In the genomic region with DNA sequence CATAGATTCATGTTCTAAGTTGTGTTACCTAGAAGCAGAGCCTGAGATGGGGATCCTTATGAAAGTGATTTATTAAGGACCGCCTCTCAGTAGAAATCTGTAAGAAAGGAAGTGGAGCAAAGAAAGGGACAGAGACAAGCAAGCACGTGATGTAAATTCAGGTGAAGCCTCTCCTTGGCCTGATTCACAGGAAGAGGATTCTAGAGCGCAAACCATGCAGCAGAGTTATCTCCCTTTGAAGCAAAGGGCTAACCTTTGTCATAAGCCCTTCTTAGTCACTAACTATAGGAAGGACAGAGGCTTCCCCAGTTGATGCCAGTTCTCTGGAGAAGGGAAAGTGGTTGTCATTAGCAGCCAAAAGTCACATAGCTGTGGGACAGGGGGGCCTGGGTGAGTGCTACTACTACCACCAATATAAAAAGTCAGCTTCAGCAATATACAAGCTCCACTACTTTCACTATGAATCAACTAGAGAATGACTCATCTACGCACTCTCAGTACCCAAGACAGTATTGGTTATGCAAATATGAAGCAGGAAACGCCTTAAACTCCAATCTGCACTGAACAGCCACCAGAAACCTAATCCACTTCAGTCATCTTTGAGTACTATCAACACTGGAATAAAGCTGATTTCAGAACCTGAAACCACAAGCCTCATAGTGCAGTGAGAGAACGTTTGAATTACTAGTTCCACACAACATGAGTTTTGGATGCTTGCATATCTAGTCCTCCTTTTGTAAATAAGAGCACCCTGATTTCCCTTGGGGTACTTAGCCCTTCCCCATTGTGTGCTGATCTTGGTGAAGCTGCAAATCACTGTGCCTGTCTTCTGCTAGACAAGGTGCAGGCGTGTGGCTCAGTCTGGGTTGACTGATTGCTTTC, we compare ENCODE assay signal across 9 cellular contexts.
DNase-seq lines count a peak whose midpoint lies in the region; ATAC-seq, FAIRE-seq and TF ChIP-seq lines count a peak whose summit lies in the region.
"Had no signal": no experiment of that assay in that cellular context is flagged by ENCODE, and none has a peak within 500 bp of the region (broad histone marks: within the 10 kb centered on the region; RNA-seq: fewer than 3 reads in every experiment).

No MANE protein-coding gene starts in this region.

- H3K4me3 ChIP-seq in OCI-LY3 (ENCODE audit: low read length) (peak overlapping the region; percentile 59), vagina (no peak overlapping the region)

- H3K79me2 ChIP-seq in OCI-LY3 (ENCODE audit: low read length) = no peaks in the 10 kb centered on the region
- H3K79me2 ChIP-seq: parathyroid adenoma had no signal

- H3K4me1 ChIP-seq in OCI-LY3 (ENCODE audit: low read length) (peaks cover 35% of the 10 kb centered on the region), vagina (no peaks in the 10 kb centered on the region)
- H3K4me1 ChIP-seq: parathyroid adenoma had no signal

- no peaks in the 10 kb centered on the region for H3K9me3 ChIP-seq in OCI-LY3 (ENCODE audit: insufficient read depth, low read length)
- no peaks in the 10 kb centered on the region for H3K9me3 ChIP-seq in vagina

- H3K4me1 Mint-ChIP-seq in effector memory CD8-positive, alpha-beta T cell (ENCODE audit: low read depth in 2 of 2) = no peaks in the 10 kb centered on the region

- H3K4me3 Mint-ChIP-seq in effector memory CD8-positive, alpha-beta T cell = no peak overlapping the region

- TF ChIP-seq POLR2A in vagina (IDR thresholded peaks at IDR 0.05) = no peak

- ATAC-seq in HG03103 (IDR thresholded peaks at IDR 0.05; ENCODE audit: low read depth, unreplicated experiment) = peak; percentile 100
- peak; percentile 77 for ATAC-seq in effector memory CD8-positive, alpha-beta T cell (replicated peaks)

- peak; percentile 97 for FAIRE-seq in GM19239 (lab: Jason Lieb, UNC)

- H3K27ac Mint-ChIP-seq in effector memory CD8-positive, alpha-beta T cell = no peak overlapping the region

- H3K36me3 Mint-ChIP-seq in effector memory CD8-positive, alpha-beta T cell (ENCODE audit: insufficient read depth) = no peaks in the 10 kb centered on the region

- peak overlapping the region; percentile 96 for H3K27ac ChIP-seq in OCI-LY3 (ENCODE audit: low read length)
- H3K27ac ChIP-seq in vagina = no peak overlapping the region
- H3K27ac ChIP-seq: parathyroid adenoma had no signal

- peaks cover 4 to 6% of the 10 kb centered on the region in 2 donors for H3K9me3 Mint-ChIP-seq in effector memory CD8-positive, alpha-beta T cell

- DNase-seq in DMS 273 treated with DMSO at 0.1 percent for 48 hours (lab: John Stamatoyannopoulos, UW) (peak; percentile 7), GM19239 (ENCODE audit: insufficient read length, low spot score) (peak; percentile 58), GDM1 (lab: John Stamatoyannopoulos, UW) (no peak), vagina (ENCODE audit: extremely low spot score in 2 of 2) (no peak)
- no peak for DNase-seq in effector memory CD8-positive, alpha-beta T cell
- peak; percentile 0 to 6 for DNase-seq in stimulated activated CD4-positive, alpha-beta T cell treated with anti-CD3 and anti-CD28 coated beads, Interleukin-4, amount 100 ng/mL, for 48 hours (ENCODE audit: low read depth in 2 of 2)

- no peaks in the 10 kb centered on the region for H4K20me1 ChIP-seq in OCI-LY3 (ENCODE audit: insufficient read depth, low read length)

- TF ChIP-seq CTCF in OCI-LY3 (IDR thresholded peaks at IDR 0.05; ENCODE audit: low read depth, low read length) = no peak
- TF ChIP-seq CTCF in vagina (IDR thresholded peaks at IDR 0.05) = no peak

- no peaks in the 10 kb centered on the region for H3K27me3 Mint-ChIP-seq in effector memory CD8-positive, alpha-beta T cell

- H3K27me3 ChIP-seq in OCI-LY3 (ENCODE audit: low read depth, low read length) (no peaks in the 10 kb centered on the region), vagina (no peaks in the 10 kb centered on the region)

- no peaks in the 10 kb centered on the region for H3K36me3 ChIP-seq in OCI-LY3 (replicated peaks; ENCODE audit: low read depth, low read length)
- no peaks in the 10 kb centered on the region for H3K36me3 ChIP-seq in vagina

- H3K9ac ChIP-seq in OCI-LY3 (ENCODE audit: low read length) = peak overlapping the region; percentile 56
- H3K9ac ChIP-seq: parathyroid adenoma had no signal

- H2AFZ ChIP-seq in OCI-LY3 (ENCODE audit: low read depth, low read length) = peak overlapping the region; percentile 66; the same call in 1 of the 2 replicates
- H2AFZ ChIP-seq: parathyroid adenoma had no signal

- intact Hi-C loops in vagina (cut with DNase I) = loop anchor here (10.0 kb wide), 1 partner anchor 1391 kb away; no protein-coding TSS in a partner anchor

- H3K4me2 ChIP-seq in OCI-LY3 (ENCODE audit: low read length) = peak overlapping the region; percentile 92

Comparison
In these comparisons a context has a peak if more than half of its experiments do, and no peak if none do; other contexts are left out.
1. DNase-seq: peak in DMS 273 treated with DMSO at 0.1 percent for 48 hours (single experiment), GM19239 (single experiment) and stimulated activated CD4-positive, alpha-beta T cell treated with anti-CD3 and anti-CD28 coated beads, Interleukin-4, amount 100 ng/mL, for 48 hours (2 of 2); none in effector memory CD8-positive, alpha-beta T cell (0 of 3), GDM1 (single experiment) and vagina (0 of 2).